ENCODE assay signal across 15 cellular contexts in genomic region chr9:91773166-91773565, GRCh38.
"Had no signal": no experiment of that assay in that cellular context is flagged by ENCODE, and none has a peak within 500 bp of the region (broad histone marks: within the 10 kb centered on the region; RNA-seq: fewer than 3 reads in every experiment).

No MANE protein-coding gene starts in this region.

- H3K36me3 Mint-ChIP-seq: memory B cell; stimulated activated effector memory CD8-positive, alpha-beta T cell treated with anti-CD3 and anti-CD28 coated beads, Interleukin-12 subunit alpha, Interleukin-12 subunit beta, amount 100 ng/mL, for 72 hours had no signal

- H3K9me3 ChIP-seq: ascending aorta, gastrocnemius medialis, left ventricle myocardium inferior, neutrophil, upper lobe of left lung had no signal

- DNase-seq: activated CD4-positive, alpha-beta memory T cell treated with anti-CD3 and anti-CD28 coated beads, Interleukin-2, amount 10 ng/mL, durations not matched to agents 7 days and 5 days; activated CD4-positive, alpha-beta T cell treated with anti-CD3 and anti-CD28 coated beads for 1 hour; activated gamma-delta T cell; activated T-cell treated with anti-CD3 and anti-CD28 coated beads, Interleukin-2, amount 50 U/mL, for 48 hours; gastrocnemius medialis; left ventricle myocardium inferior; small intestine; substantia nigra; SW 1271; upper lobe of left lung had no signal

- H3K4me3 Mint-ChIP-seq: activated CD4-positive, alpha-beta memory T cell treated with anti-CD3 and anti-CD28 coated beads, Interleukin-2, amount 10 ng/mL, durations not matched to agents 7 days and 5 days; memory B cell; stimulated activated effector memory CD8-positive, alpha-beta T cell treated with anti-CD3 and anti-CD28 coated beads, Interleukin-12 subunit alpha, Interleukin-12 subunit beta, amount 100 ng/mL, for 72 hours; T-helper 2 cell treated with Interferon-gamma antibody and Interleukin-4, amounts not matched to agents 5 μg/mL and 100 μg/mL, for 36 hours had no signal

- H3K27ac ChIP-seq: ascending aorta, gastrocnemius medialis, left ventricle myocardium inferior, neutrophil, upper lobe of left lung had no signal

- H3K36me3 ChIP-seq: ascending aorta, gastrocnemius medialis, left ventricle myocardium inferior, neutrophil, upper lobe of left lung had no signal

- H3K27me3 ChIP-seq: ascending aorta had no signal

- H3K4me1 Mint-ChIP-seq: memory B cell had no signal

- H3K4me1 ChIP-seq: ascending aorta, gastrocnemius medialis, left ventricle myocardium inferior had no signal

- H3K9me3 Mint-ChIP-seq: activated CD4-positive, alpha-beta memory T cell treated with anti-CD3 and anti-CD28 coated beads, Interleukin-2, amount 10 ng/mL, durations not matched to agents 7 days and 5 days; memory B cell; stimulated activated effector memory CD8-positive, alpha-beta T cell treated with anti-CD3 and anti-CD28 coated beads, Interleukin-12 subunit alpha, Interleukin-12 subunit beta, amount 100 ng/mL, for 72 hours; T-helper 2 cell treated with Interferon-gamma antibody and Interleukin-4, amounts not matched to agents 5 μg/mL and 100 μg/mL, for 36 hours had no signal

- H3K27ac Mint-ChIP-seq: activated CD4-positive, alpha-beta memory T cell treated with anti-CD3 and anti-CD28 coated beads, Interleukin-2, amount 10 ng/mL, durations not matched to agents 7 days and 5 days; memory B cell; stimulated activated effector memory CD8-positive, alpha-beta T cell treated with anti-CD3 and anti-CD28 coated beads, Interleukin-12 subunit alpha, Interleukin-12 subunit beta, amount 100 ng/mL, for 72 hours; T-helper 2 cell treated with Interferon-gamma antibody and Interleukin-4, amounts not matched to agents 5 μg/mL and 100 μg/mL, for 36 hours had no signal

- H3K4me3 ChIP-seq: ascending aorta, gastrocnemius medialis, left ventricle myocardium inferior, upper lobe of left lung had no signal
